Comparison of ENCODE assay signal across 19 cellular contexts in genomic region chr22:50180727-50181521, GRCh38. TPM values are rescaled to one million over a fixed set of nuclear protein-coding genes. Genes with fewer than 3 reads are reported as not detected.
"Had no signal": no experiment of that assay in that cellular context is flagged by ENCODE, and none has a peak within 500 bp of the region (broad histone marks: within the 10 kb centered on the region; RNA-seq: fewer than 3 reads in every experiment).

No MANE protein-coding gene starts in this region.

- H3K9ac ChIP-seq: parathyroid adenoma had no signal

- ATAC-seq: activated CD4-positive, CD25-positive, alpha-beta regulatory T cell treated with anti-CD3 and anti-CD28 coated beads, Interleukin-2, amount 50 U/mL, for 24 hours; activated CD8-positive, alpha-beta memory T cell treated with anti-CD3 and anti-CD28 coated beads, Interleukin-2, amount 10 ng/mL, durations not matched to agents 7 days and 5 days; activated CD8-positive, alpha-beta T cell treated with anti-CD3 and anti-CD28 coated beads for 36 hours; gastroesophageal sphincter; naive thymus-derived CD4-positive, alpha-beta T cell had no signal

- H3K4me1 ChIP-seq: parathyroid adenoma had no signal

- H3K36me3 Mint-ChIP-seq: activated CD8-positive, alpha-beta memory T cell treated with anti-CD3 and anti-CD28 coated beads, Interleukin-2, amount 10 ng/mL, durations not matched to agents 7 days and 5 days; activated naive CD8-positive, alpha-beta T cell treated with anti-CD3 and anti-CD28 coated beads for 36 hours; naive thymus-derived CD4-positive, alpha-beta T cell had no signal

- H3K27ac Mint-ChIP-seq: activated CD4-positive, alpha-beta T cell treated with anti-CD3 and anti-CD28 coated beads, Interleukin-2, amount 10 ng/mL, durations not matched to agents 7 days and 5 days; activated CD8-positive, alpha-beta memory T cell treated with anti-CD3 and anti-CD28 coated beads, Interleukin-2, amount 10 ng/mL, durations not matched to agents 7 days and 5 days; activated CD8-positive, alpha-beta T cell treated with anti-CD3 and anti-CD28 coated beads for 36 hours; activated naive CD8-positive, alpha-beta T cell treated with anti-CD3 and anti-CD28 coated beads for 36 hours; naive thymus-derived CD4-positive, alpha-beta T cell had no signal

- H3K27me3 Mint-ChIP-seq: activated CD4-positive, alpha-beta T cell treated with anti-CD3 and anti-CD28 coated beads, Interleukin-2, amount 10 ng/mL, durations not matched to agents 7 days and 5 days; activated CD8-positive, alpha-beta memory T cell treated with anti-CD3 and anti-CD28 coated beads, Interleukin-2, amount 10 ng/mL, durations not matched to agents 7 days and 5 days; activated naive CD8-positive, alpha-beta T cell treated with anti-CD3 and anti-CD28 coated beads for 36 hours had no signal

- DNase-seq: activated CD4-positive, alpha-beta T cell treated with anti-CD3 and anti-CD28 coated beads, Interleukin-2, amount 10 ng/mL, durations not matched to agents 7 days and 5 days; activated CD8-positive, alpha-beta memory T cell treated with anti-CD3 and anti-CD28 coated beads, Interleukin-2, amount 10 ng/mL, durations not matched to agents 7 days and 5 days; activated CD8-positive, alpha-beta T cell treated with anti-CD3 and anti-CD28 coated beads for 36 hours; activated naive CD4-positive, alpha-beta T cell treated with Interleukin-2 at 50 U/mL for 16 hours; activated naive CD8-positive, alpha-beta T cell treated with anti-CD3 and anti-CD28 coated beads for 36 hours; activated T-cell treated with anti-CD3 and anti-CD28 coated beads, Interleukin-2, amount 50 U/mL, for 1 hour; islet precursor cell; naive thymus-derived CD4-positive, alpha-beta T cell; stimulated activated CD4-positive, alpha-beta T cell treated with anti-CD3 and anti-CD28 coated beads, Interleukin-4, amount 100 ng/mL, for 1 hour; stimulated activated naive CD4-positive, alpha-beta T cell; testis; trophoblast cell had no signal

- H3K9me3 Mint-ChIP-seq: activated CD4-positive, alpha-beta T cell treated with anti-CD3 and anti-CD28 coated beads, Interleukin-2, amount 10 ng/mL, durations not matched to agents 7 days and 5 days; activated CD8-positive, alpha-beta T cell treated with anti-CD3 and anti-CD28 coated beads for 36 hours; activated naive CD8-positive, alpha-beta T cell treated with anti-CD3 and anti-CD28 coated beads for 36 hours had no signal

- H3K4me3 Mint-ChIP-seq: activated CD4-positive, alpha-beta T cell treated with anti-CD3 and anti-CD28 coated beads, Interleukin-2, amount 10 ng/mL, durations not matched to agents 7 days and 5 days; activated CD8-positive, alpha-beta memory T cell treated with anti-CD3 and anti-CD28 coated beads, Interleukin-2, amount 10 ng/mL, durations not matched to agents 7 days and 5 days; activated CD8-positive, alpha-beta T cell treated with anti-CD3 and anti-CD28 coated beads for 36 hours; activated naive CD8-positive, alpha-beta T cell treated with anti-CD3 and anti-CD28 coated beads for 36 hours had no signal

- H3K27ac ChIP-seq: epithelial cell of prostate, gastroesophageal sphincter, neutrophil, parathyroid adenoma, testis, vagina, VCaP had no signal

- H3K4me3 ChIP-seq: gastroesophageal sphincter, testis, vagina had no signal

- H3K36me3 ChIP-seq: gastroesophageal sphincter, vagina had no signal

- H3K9me3 ChIP-seq: gastroesophageal sphincter, neutrophil, testis, vagina had no signal

RNA-seq across cellular contexts. Expression of gene PANX2, which starts 10.4 kb away (rescaled TPM):
- polyA plus RNA-seq: naive thymus-derived CD4-positive, alpha-beta T cell had no signal
